In the genomic region with DNA sequence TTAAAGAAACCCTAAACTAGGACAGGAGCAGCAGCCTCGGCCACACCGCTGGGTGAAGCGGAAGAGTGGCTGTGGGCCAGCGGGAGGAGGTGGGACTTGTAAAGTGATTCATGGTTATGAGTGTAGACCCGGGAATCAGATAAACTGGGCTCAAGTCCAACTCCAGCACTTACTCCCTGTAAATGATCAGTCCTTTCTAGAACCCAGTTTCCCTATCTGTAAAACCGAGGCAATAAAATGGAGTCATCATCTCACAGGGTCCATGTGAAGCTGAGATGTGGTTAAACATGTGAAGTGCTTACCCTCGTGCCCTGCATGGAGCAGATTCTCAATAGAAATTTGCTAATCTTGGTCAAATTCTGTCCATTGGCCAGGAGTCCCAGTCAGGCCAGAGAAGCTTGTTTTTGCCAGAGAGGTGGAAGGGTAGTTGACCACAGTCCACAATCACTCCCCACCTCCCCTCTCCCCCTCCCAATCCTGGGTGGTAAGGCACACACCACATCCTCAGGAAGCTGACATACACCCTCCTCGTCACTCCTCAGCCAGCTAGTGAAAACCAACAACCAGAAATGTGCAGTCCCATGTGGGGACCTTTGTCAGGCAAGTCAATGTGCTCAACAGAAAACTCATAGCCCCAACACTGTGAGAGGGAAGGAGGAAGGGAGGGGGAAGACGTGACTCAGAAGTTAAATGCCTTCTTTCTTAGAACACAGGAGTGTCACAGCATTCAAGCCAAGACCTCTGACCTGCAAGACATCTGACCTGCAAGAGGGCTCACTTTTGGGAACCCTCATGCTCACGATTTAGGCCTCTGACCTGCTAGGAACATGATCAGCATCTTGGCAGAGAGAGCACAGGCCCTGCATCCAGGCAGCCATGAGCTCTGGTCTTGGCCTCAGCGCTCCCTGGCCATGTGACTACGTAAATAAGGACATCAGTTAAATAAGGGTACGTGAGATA, we compare ENCODE assay signal across 8 cellular contexts.
DNase-seq lines count a peak whose midpoint lies in the region; ATAC-seq and FAIRE-seq lines count a peak whose summit lies in the region.

No MANE protein-coding gene starts in this region.

- no peaks in the 10 kb centered on the region for H3K9me3 Mint-ChIP-seq in activated T-cell treated with anti-CD3 and anti-CD28 coated beads, Interleukin-2, amount 50 U/mL, for 24 hours

- no peak overlapping the region for H3K4me3 Mint-ChIP-seq in activated T-cell treated with anti-CD3 and anti-CD28 coated beads, Interleukin-2, amount 50 U/mL, for 24 hours

- H3K36me3 Mint-ChIP-seq in activated T-cell treated with anti-CD3 and anti-CD28 coated beads, Interleukin-2, amount 50 U/mL, for 24 hours (ENCODE audit: low read depth): no peaks in the 10 kb centered on the region

- ATAC-seq in HG03025 (IDR thresholded peaks at IDR 0.05; ENCODE audit: low FRiP score, unreplicated experiment) (no peak), GM21717 (IDR thresholded peaks at IDR 0.05; ENCODE audit: unreplicated experiment) (no peak)

- peak in 2 of 3 donors; percentile 11 to 29 for DNase-seq in stimulated activated CD4-positive, alpha-beta T cell treated with anti-CD3 and anti-CD28 coated beads, Interleukin-12 subunit alpha, Interleukin-12 subunit beta, amount 100 ng/mL, for 48 hours (ENCODE audit: low read depth in 2 of 3, low spot score in 1 of 3)
- DNase-seq in stimulated activated CD4-positive, alpha-beta T cell treated with anti-CD3 and anti-CD28 coated beads, Interleukin-2, amount 100 ng/mL, for 48 hours: no peak
- DNase-seq in activated T-cell treated with anti-CD3 and anti-CD28 coated beads, Interleukin-2, amount 50 U/mL, for 24 hours: peak; percentile 51
- DNase-seq in iris pigment epithelial cell (ENCODE audit: low read depth) (peak; percentile 60), urothelium cell line (ENCODE audit: low spot score) (peak; percentile 79), dedifferentiated amniotic fluid mesenchymal stem cell (ENCODE audit: extremely low spot score) (no peak)

- peak overlapping the region; percentile 85 for H3K27ac Mint-ChIP-seq in activated T-cell treated with anti-CD3 and anti-CD28 coated beads, Interleukin-2, amount 50 U/mL, for 24 hours

- no peak for FAIRE-seq in urothelium cell line (lab: Jason Lieb, UNC)

- no peaks in the 10 kb centered on the region for H3K27me3 Mint-ChIP-seq in activated T-cell treated with anti-CD3 and anti-CD28 coated beads, Interleukin-2, amount 50 U/mL, for 24 hours

- H3K4me1 Mint-ChIP-seq in activated T-cell treated with anti-CD3 and anti-CD28 coated beads, Interleukin-2, amount 50 U/mL, for 24 hours (ENCODE audit: low read depth): peaks cover 69% of the 10 kb centered on the region

Comparison
In these comparisons a context has a peak if more than half of its experiments do, and no peak if none do; other contexts are left out.
1. DNase-seq: peak in stimulated activated CD4-positive, alpha-beta T cell treated with anti-CD3 and anti-CD28 coated beads, Interleukin-12 subunit alpha, Interleukin-12 subunit beta, amount 100 ng/mL, for 48 hours (2 of 3), activated T-cell treated with anti-CD3 and anti-CD28 coated beads, Interleukin-2, amount 50 U/mL, for 24 hours (single experiment), iris pigment epithelial cell (single experiment) and urothelium cell line (single experiment); none in stimulated activated CD4-positive, alpha-beta T cell treated with anti-CD3 and anti-CD28 coated beads, Interleukin-2, amount 100 ng/mL, for 48 hours (0 of 2) and dedifferentiated amniotic fluid mesenchymal stem cell (single experiment).